In genomic region chr4:3036131-3036952, GRCh38 we compare ENCODE assay signal across 1 cellular context.
TF ChIP-seq lines count a peak whose summit lies in the region.

No MANE protein-coding gene starts in this region.

TF ChIP-seq in GM23338, 12 proteins besides CTCF, POLR2A, EP300 and RAD21 (continued from another document):
- TF ChIP-seq, protein P1, sequence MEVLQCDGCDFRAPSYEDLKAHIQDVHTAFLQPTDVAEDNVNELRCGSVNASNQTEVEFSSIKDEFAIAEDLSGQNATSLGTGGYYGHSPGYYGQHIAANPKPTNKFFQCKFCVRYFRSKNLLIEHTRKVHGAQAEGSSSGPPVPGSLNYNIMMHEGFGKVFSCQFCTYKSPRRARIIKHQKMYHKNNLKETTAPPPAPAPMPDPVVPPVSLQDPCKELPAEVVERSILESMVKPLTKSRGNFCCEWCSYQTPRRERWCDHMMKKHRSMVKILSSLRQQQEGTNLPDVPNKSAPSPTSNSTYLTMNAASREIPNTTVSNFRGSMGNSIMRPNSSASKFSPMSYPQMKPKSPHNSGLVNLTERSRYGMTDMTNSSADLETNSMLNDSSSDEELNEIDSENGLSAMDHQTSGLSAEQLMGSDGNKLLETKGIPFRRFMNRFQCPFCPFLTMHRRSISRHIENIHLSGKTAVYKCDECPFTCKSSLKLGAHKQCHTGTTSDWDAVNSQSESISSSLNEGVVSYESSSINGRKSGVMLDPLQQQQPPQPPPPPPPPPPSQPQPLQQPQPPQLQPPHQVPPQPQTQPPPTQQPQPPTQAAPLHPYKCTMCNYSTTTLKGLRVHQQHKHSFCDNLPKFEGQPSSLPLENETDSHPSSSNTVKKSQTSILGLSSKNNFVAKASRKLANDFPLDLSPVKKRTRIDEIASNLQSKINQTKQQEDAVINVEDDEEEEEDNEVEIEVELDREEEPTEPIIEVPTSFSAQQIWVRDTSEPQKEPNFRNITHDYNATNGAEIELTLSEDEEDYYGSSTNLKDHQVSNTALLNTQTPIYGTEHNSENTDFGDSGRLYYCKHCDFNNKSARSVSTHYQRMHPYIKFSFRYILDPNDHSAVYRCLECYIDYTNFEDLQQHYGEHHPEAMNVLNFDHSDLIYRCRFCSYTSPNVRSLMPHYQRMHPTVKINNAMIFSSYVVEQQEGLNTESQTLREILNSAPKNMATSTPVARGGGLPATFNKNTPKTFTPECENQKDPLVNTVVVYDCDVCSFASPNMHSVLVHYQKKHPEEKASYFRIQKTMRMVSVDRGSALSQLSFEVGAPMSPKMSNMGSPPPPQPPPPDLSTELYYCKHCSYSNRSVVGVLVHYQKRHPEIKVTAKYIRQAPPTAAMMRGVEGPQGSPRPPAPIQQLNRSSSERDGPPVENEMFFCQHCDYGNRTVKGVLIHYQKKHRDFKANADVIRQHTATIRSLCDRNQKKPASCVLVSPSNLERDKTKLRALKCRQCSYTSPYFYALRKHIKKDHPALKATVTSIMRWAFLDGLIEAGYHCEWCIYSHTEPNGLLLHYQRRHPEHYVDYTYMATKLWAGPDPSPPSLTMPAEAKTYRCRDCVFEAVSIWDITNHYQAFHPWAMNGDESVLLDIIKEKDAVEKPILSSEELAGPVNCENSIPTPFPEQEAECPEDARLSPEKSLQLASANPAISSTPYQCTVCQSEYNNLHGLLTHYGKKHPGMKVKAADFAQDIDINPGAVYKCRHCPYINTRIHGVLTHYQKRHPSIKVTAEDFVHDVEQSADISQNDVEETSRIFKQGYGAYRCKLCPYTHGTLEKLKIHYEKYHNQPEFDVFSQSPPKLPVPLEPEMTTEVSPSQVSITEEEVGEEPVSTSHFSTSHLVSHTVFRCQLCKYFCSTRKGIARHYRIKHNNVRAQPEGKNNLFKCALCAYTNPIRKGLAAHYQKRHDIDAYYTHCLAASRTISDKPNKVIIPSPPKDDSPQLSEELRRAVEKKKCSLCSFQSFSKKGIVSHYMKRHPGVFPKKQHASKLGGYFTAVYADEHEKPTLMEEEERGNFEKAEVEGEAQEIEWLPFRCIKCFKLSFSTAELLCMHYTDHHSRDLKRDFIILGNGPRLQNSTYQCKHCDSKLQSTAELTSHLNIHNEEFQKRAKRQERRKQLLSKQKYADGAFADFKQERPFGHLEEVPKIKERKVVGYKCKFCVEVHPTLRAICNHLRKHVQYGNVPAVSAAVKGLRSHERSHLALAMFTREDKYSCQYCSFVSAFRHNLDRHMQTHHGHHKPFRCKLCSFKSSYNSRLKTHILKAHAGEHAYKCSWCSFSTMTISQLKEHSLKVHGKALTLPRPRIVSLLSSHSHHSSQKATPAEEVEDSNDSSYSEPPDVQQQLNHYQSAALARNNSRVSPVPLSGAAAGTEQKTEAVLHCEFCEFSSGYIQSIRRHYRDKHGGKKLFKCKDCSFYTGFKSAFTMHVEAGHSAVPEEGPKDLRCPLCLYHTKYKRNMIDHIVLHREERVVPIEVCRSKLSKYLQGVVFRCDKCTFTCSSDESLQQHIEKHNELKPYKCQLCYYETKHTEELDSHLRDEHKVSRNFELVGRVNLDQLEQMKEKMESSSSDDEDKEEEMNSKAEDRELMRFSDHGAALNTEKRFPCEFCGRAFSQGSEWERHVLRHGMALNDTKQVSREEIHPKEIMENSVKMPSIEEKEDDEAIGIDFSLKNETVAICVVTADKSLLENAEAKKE (CRISPR knock-in tag; IDR thresholded peaks at IDR 0.05), result no peak
- TF ChIP-seq ZNF331 (CRISPR knock-in tag; IDR thresholded peaks at IDR 0.05; ENCODE audit: low read depth) (no peak), NANOG (IDR thresholded peaks at IDR 0.05; ENCODE audit: borderline replicate concordance) (no peak), STAT1 (IDR thresholded peaks at IDR 0.05; ENCODE audit: unreplicated experiment) (no peak)
